In genomic region chr10:61836233-61836887, GRCh38 we compare ENCODE assay signal across 11 cellular contexts.
DNase-seq lines count a peak whose midpoint lies in the region; ATAC-seq, FAIRE-seq and TF ChIP-seq lines count a peak whose summit lies in the region.
"Had no signal": no experiment of that assay in that cellular context is flagged by ENCODE, and none has a peak within 500 bp of the region (broad histone marks: within the 10 kb centered on the region; RNA-seq: fewer than 3 reads in every experiment).

No MANE protein-coding gene starts in this region.

- DNase-seq in LNCaP clone FGC (ENCODE audit: low read depth) (peak; percentile 35), astrocyte (ENCODE audit: low read depth) (peak; percentile 51), kidney glomerular epithelial cell (lab: John Stamatoyannopoulos, UW) (peak; percentile 53), thoracic aorta (ENCODE audit: low spot score) (no peak), HepG2 (ENCODE audit: low spot score) (no peak), RCC 7860 (ENCODE audit: low spot score) (no peak), SIG-M5 (lab: John Stamatoyannopoulos, UW) (no peak), right lobe of liver (no peak)
- DNase-seq: NCI-H345 had no signal

- H3K4me3 ChIP-seq in LNCaP clone FGC (ENCODE audit: low read depth, low read length) (peak overlapping the region; percentile 0; the same call in 1 of the 2 replicates), astrocyte (ENCODE audit: insufficient read depth, low read depth, low read length) (no peak overlapping the region), thoracic aorta (peak overlapping the region; percentile 23), HepG2 (replicated peaks in 1 of 3; ENCODE audit: insufficient read depth in 1 of 3, low read depth in 2 of 3, low read length in 3 of 3) (no peak overlapping the region), right lobe of liver (no peak overlapping the region)

- H4K20me1 ChIP-seq in astrocyte (ENCODE audit: insufficient read depth, low read length) (no peaks in the 10 kb centered on the region), HepG2 (ENCODE audit: insufficient read depth, low read length) (no peaks in the 10 kb centered on the region)

- ATAC-seq in thoracic aorta (ENCODE audit: insufficient number of reproducible peaks, low FRiP score, low read depth) (no peak), HepG2 (no peak), right lobe of liver (no peak)

- peak overlapping the region; percentile 80 for H3K27ac Mint-ChIP-seq in astrocyte (ENCODE audit: unreplicated experiment)
- H3K27ac Mint-ChIP-seq: stimulated activated effector memory CD8-positive, alpha-beta T cell treated with anti-CD3 and anti-CD28 coated beads, Interleukin-12 subunit alpha, Interleukin-12 subunit beta, amount 100 ng/mL, for 72 hours had no signal

- peaks cover 25% of the 10 kb centered on the region for H3K4me1 Mint-ChIP-seq in astrocyte (ENCODE audit: low read depth, unreplicated experiment)
- H3K4me1 Mint-ChIP-seq: stimulated activated effector memory CD8-positive, alpha-beta T cell treated with anti-CD3 and anti-CD28 coated beads, Interleukin-12 subunit alpha, Interleukin-12 subunit beta, amount 100 ng/mL, for 72 hours had no signal

- H3K36me3 ChIP-seq in astrocyte (ENCODE audit: insufficient read depth, low read length) (no peaks in the 10 kb centered on the region), thoracic aorta (no peaks in the 10 kb centered on the region), HepG2 (replicated peaks in 1 of 2; ENCODE audit: control insufficient read depth in 1 of 2, insufficient read depth in 2 of 2, low read length in 2 of 2) (no peaks in the 10 kb centered on the region), right lobe of liver (no peaks in the 10 kb centered on the region)

- no peak overlapping the region for H3K4me3 Mint-ChIP-seq in astrocyte (ENCODE audit: unreplicated experiment)
- H3K4me3 Mint-ChIP-seq: stimulated activated effector memory CD8-positive, alpha-beta T cell treated with anti-CD3 and anti-CD28 coated beads, Interleukin-12 subunit alpha, Interleukin-12 subunit beta, amount 100 ng/mL, for 72 hours had no signal

- no peak for FAIRE-seq in astrocyte (lab: Jason Lieb, UNC)
- FAIRE-seq in HepG2 (lab: Jason Lieb, UNC) = no peak
- no peak for FAIRE-seq in RCC 7860 (lab: Jason Lieb, UNC)

- H3K9me3 Mint-ChIP-seq in astrocyte (ENCODE audit: unreplicated experiment) = no peaks in the 10 kb centered on the region
- H3K9me3 Mint-ChIP-seq: stimulated activated effector memory CD8-positive, alpha-beta T cell treated with anti-CD3 and anti-CD28 coated beads, Interleukin-12 subunit alpha, Interleukin-12 subunit beta, amount 100 ng/mL, for 72 hours had no signal

- POLR2A ChIA-PET in HepG2 (lab: Yijun Ruan, JAX) = interaction anchor here (1.2 kb wide), 1 partner anchor 85 kb away, joined by 4 read pairs; no protein-coding TSS in a partner anchor

- intact Hi-C loops in HepG2 (cut with micrococcal nuclease; ENCODE audit: unreplicated experiment) = loop anchor here (2.0 to 10.0 kb wide), 5 partner anchors 66 to 1022 kb away; partner anchors contain the start of gene RTKN2
- intact Hi-C loops in right lobe of liver (cut with DNase I) = no loop called here

- no peaks in the 10 kb centered on the region for H3K27me3 Mint-ChIP-seq in astrocyte (ENCODE audit: low read depth, unreplicated experiment)

- no peak for TF ChIP-seq POLR2A in HepG2 (IDR thresholded peaks at IDR 0.05; ENCODE audit: insufficient read depth in 1 of 2, low read depth in 2 of 2, low read length in 2 of 2)
- no peak for TF ChIP-seq POLR2A in right lobe of liver (IDR thresholded peaks at IDR 0.05)

- TF ChIP-seq RAD21 in HepG2 (CRISPR knock-in tag; IDR thresholded peaks at IDR 0.05) = no peak

- no TSS peak for BruUV-seq in HepG2 (replicated peaks; lab: Mats Ljungman, UMichigan)

- 79% methylated on average over 4 of the region's 4 CpGs for WGBS in HepG2 (ENCODE audit: low lambda C conversion rate)
- WGBS in right lobe of liver (ENCODE audit: insufficient coverage, low coverage, low lambda C conversion rate, missing lambda C conversion rate) = 60% methylated on average over 4 of the region's 4 CpGs

- no peaks in the 10 kb centered on the region for H3K27me3 ChIP-seq in astrocyte (ENCODE audit: insufficient read depth, low read length)
- no peaks in the 10 kb centered on the region for H3K27me3 ChIP-seq in thoracic aorta (replicated peaks; ENCODE audit: insufficient read depth)
- no peaks in the 10 kb centered on the region for H3K27me3 ChIP-seq in HepG2 (ENCODE audit: control insufficient read depth in 1 of 2, insufficient read depth in 2 of 2, low read length in 2 of 2)
- no peaks in the 10 kb centered on the region for H3K27me3 ChIP-seq in right lobe of liver

- TF ChIP-seq CTCF in LNCaP clone FGC (IDR thresholded peaks at IDR 0.05; ENCODE audit: control insufficient read depth, extremely low read depth, insufficient read depth) (no peak), astrocyte (IDR thresholded peaks at IDR 0.05; ENCODE audit: insufficient read depth, low read depth, low read length) (no peak), thoracic aorta (IDR thresholded peaks at IDR 0.05) (no peak), HepG2 (CRISPR knock-in tag; IDR thresholded peaks at IDR 0.05) (no peak), right lobe of liver (IDR thresholded peaks at IDR 0.05) (no peak)

- CTCF ChIA-PET in HepG2 (lab: Yijun Ruan, JAX; ENCODE audit: low intra/inter-chr PET ratio, low total read pairs) = interaction anchor here (0.8 to 2.6 kb wide), 3 partner anchors 85 to 86 kb away, joined by 3 to 9 read pairs (median 7); no protein-coding TSS in a partner anchor

- H3K4me1 ChIP-seq in astrocyte (ENCODE audit: insufficient read depth, low read length) (peaks cover 30% of the 10 kb centered on the region), thoracic aorta (ENCODE audit: control insufficient read depth in 1 of 2, low read depth in 2 of 2) (peaks cover 10 to 40% of the 10 kb centered on the region in 2 donors), HepG2 (ENCODE audit: insufficient read depth, low read length) (peaks cover 58% of the 10 kb centered on the region), right lobe of liver (no peaks in the 10 kb centered on the region)

- no peak for TF ChIP-seq EP300 in HepG2 (IDR thresholded peaks at IDR 0.05; ENCODE audit: low read depth in 2 of 2, low read length in 2 of 2)
- no peak for TF ChIP-seq EP300 in HepG2 (CRISPR knock-in tag; IDR thresholded peaks at IDR 0.05; ENCODE audit: borderline replicate concordance)

- H3K79me2 ChIP-seq in astrocyte (ENCODE audit: insufficient read depth, low read length) (no peaks in the 10 kb centered on the region), HepG2 (ENCODE audit: insufficient read depth, low read length) (no peaks in the 10 kb centered on the region)

- H3K9ac ChIP-seq in astrocyte (ENCODE audit: low read length) (peak overlapping the region; percentile 73), HepG2 (ENCODE audit: insufficient read depth, low read depth, low read length) (no peak overlapping the region)

- no peaks in the 10 kb centered on the region for H3K36me3 Mint-ChIP-seq in astrocyte (ENCODE audit: low read depth, unreplicated experiment)
- H3K36me3 Mint-ChIP-seq: stimulated activated effector memory CD8-positive, alpha-beta T cell treated with anti-CD3 and anti-CD28 coated beads, Interleukin-12 subunit alpha, Interleukin-12 subunit beta, amount 100 ng/mL, for 72 hours had no signal

- H3K4me2 ChIP-seq in astrocyte (ENCODE audit: low read length) (peak overlapping the region; percentile 70), HepG2 (ENCODE audit: low read depth, low read length) (no peak overlapping the region)

- in situ Hi-C loops in HepG2 (cut with HindIII; ENCODE audit: extremely low pct_ligation_motif_present, low pct_unique_long_range_greater_than_20kb) = loop anchor here (5.0 kb wide), 1 partner anchor 84 kb away; no protein-coding TSS in a partner anchor

- no peaks in the 10 kb centered on the region for H3K9me3 ChIP-seq in astrocyte (ENCODE audit: insufficient read depth, low read depth, low read length)
- no peaks in the 10 kb centered on the region for H3K9me3 ChIP-seq in thoracic aorta
- H3K9me3 ChIP-seq in HepG2 (ENCODE audit: low read length) = no peaks in the 10 kb centered on the region
- H3K9me3 ChIP-seq in right lobe of liver = no peaks in the 10 kb centered on the region

- H2AFZ ChIP-seq in astrocyte (ENCODE audit: low read depth, low read length) (no peak overlapping the region), HepG2 (ENCODE audit: low read length) (no peak overlapping the region)

- H3K27ac ChIP-seq in astrocyte (ENCODE audit: low read depth, low read length) (peak overlapping the region; percentile 90), thoracic aorta (peak overlapping the region; percentile 37 to 62), HepG2 (ENCODE audit: extremely low read length, insufficient read depth, low read length) (no peak overlapping the region), right lobe of liver (peak overlapping the region in 1 of 3 donors; percentile 14)
- H3K27ac ChIP-seq: HL-60 had no signal

TF ChIP-seq in HepG2, 621 proteins besides CTCF, POLR2A, EP300 and RAD21:
- TF ChIP-seq TMF1 (CRISPR knock-in tag; IDR thresholded peaks at IDR 0.05; ENCODE audit: low read depth) (no peak), SCMH1 (CRISPR knock-in tag; IDR thresholded peaks at IDR 0.05; ENCODE audit: borderline replicate concordance) (no peak), ZNF619 (CRISPR knock-in tag; IDR thresholded peaks at IDR 0.05) (no peak), ARID3A (IDR thresholded peaks at IDR 0.05; ENCODE audit: low read depth, low read length) (no peak), PAX8 (CRISPR knock-in tag; IDR thresholded peaks at IDR 0.05; ENCODE audit: borderline replicate concordance) (no peak), ZBTB7A (CRISPR knock-in tag; IDR thresholded peaks at IDR 0.05) (no peak)
TF ChIP-seq in HepG2: peak in this region for 0.

Comparison
In these comparisons a context has a peak if more than half of its experiments do, and no peak if none do; other contexts are left out.
1. DNase-seq: peak in LNCaP clone FGC (single experiment), astrocyte (single experiment) and kidney glomerular epithelial cell (single experiment); none in thoracic aorta (single experiment), HepG2 (single experiment), RCC 7860 (single experiment), SIG-M5 (single experiment) and right lobe of liver (0 of 3).
2. H3K4me3 ChIP-seq: peak in LNCaP clone FGC (single experiment) and thoracic aorta (single experiment); none in astrocyte (single experiment), HepG2 (0 of 3) and right lobe of liver (0 of 3).